ENCODE assay signal across 29 cellular contexts in genomic region chr4:108903464-108904221, GRCh38.
"Had no signal": no experiment of that assay in that cellular context is flagged by ENCODE, and none has a peak within 500 bp of the region (broad histone marks: within the 10 kb centered on the region; RNA-seq: fewer than 3 reads in every experiment).

No MANE protein-coding gene starts in this region.

- FAIRE-seq: bronchial epithelial cell had no signal

- DNase-seq: activated CD4-positive, alpha-beta memory T cell treated with anti-CD3 and anti-CD28 coated beads, Interleukin-2, amount 10 ng/mL, durations not matched to agents 7 days and 5 days; activated CD4-positive, alpha-beta T cell treated with anti-CD3 and anti-CD28 coated beads for 1 hour; activated CD4-positive, alpha-beta T cell treated with anti-CD3 and anti-CD28 coated beads for 48 hours; activated CD4-positive, CD25-positive, alpha-beta regulatory T cell; activated CD8-positive, alpha-beta memory T cell treated with anti-CD3 and anti-CD28 coated beads for 24 hours; activated CD8-positive, alpha-beta memory T cell treated with anti-CD3 and anti-CD28 coated beads, Interleukin-2, amount 10 ng/mL, durations not matched to agents 7 days and 5 days; activated CD8-positive, alpha-beta memory T cell treated with anti-CD3 and anti-CD28 coated beads, Interleukin-2, amount 50 U/mL, for 48 hours; activated effector memory CD4-positive, alpha-beta T cell treated with Interleukin-2 at 50 U/mL for 16 hours; activated naive CD4-positive, alpha-beta T cell treated with anti-CD3 and anti-CD28 coated beads, Interleukin-2, amount 10 ng/mL, durations not matched to agents 7 days and 5 days; activated naive CD8-positive, alpha-beta T cell treated with anti-CD3 and anti-CD28 coated beads, Interleukin-2, amount 50 U/mL, for 24 hours; activated T-cell treated with anti-CD3 and anti-CD28 coated beads, Interleukin-2, amount 50 U/mL, for 48 hours; anterior cingulate cortex; Kasumi-1; MV-4-11; NCI-H1092; NCI-H1436 treated with DMSO at 0.1 percent for 48 hours; NCI-H1694 treated with DMSO at 0.1 percent for 48 hours; NCI-H2029; NCI-H345; NCI-H524 treated with DMSO at 0.1 percent for 48 hours; NK-92 treated with Interleukin-12 subunit alpha and Interleukin-12 subunit beta, amount 100 ng/mL, for 24 hours; PC-9; Right ventricle myocardium superior; SW 1271; T-helper 1 cell; T-helper 2 cell; T1000; WERI-Rb-1 had no signal

- H3K4me2 ChIP-seq: PC-9 had no signal

- ATAC-seq: activated CD8-positive, alpha-beta memory T cell treated with anti-CD3 and anti-CD28 coated beads, Interleukin-2, amount 10 ng/mL, durations not matched to agents 7 days and 5 days; activated naive CD8-positive, alpha-beta T cell treated with anti-CD3 and anti-CD28 coated beads, Interleukin-2, amount 50 U/mL, for 24 hours had no signal

- H3K27ac ChIP-seq: PC-9, WERI-Rb-1 had no signal

- H2AFZ ChIP-seq: PC-9 had no signal

- H3K4me3 ChIP-seq: PC-9 had no signal

- H3K36me3 ChIP-seq: WERI-Rb-1 had no signal
